Comparison of ENCODE assay signal across 8 cellular contexts in genomic region chr19:7831452-7831851, GRCh38. TPM values are rescaled to one million over a fixed set of nuclear protein-coding genes. Genes with fewer than 3 reads are reported as not detected.
A peak's percentile ranks its signal among the peaks of the same experiment; 100 is the strongest.
DNase-seq lines count a peak whose midpoint lies in the region; ATAC-seq and TF ChIP-seq lines count a peak whose summit lies in the region.

No MANE protein-coding gene starts in this region.

- TF ChIP-seq EP300 in tibial nerve (IDR thresholded peaks at IDR 0.05) = peak in 1 of 2 donors; percentile 15

- no peak for DNase-seq in activated naive CD4-positive, alpha-beta T cell treated with anti-CD3 and anti-CD28 coated beads for 36 hours
- no peak for DNase-seq in activated naive CD4-positive, alpha-beta T cell treated with anti-CD3 and anti-CD28 coated beads, Interleukin-2, amount 50 U/mL, for 16 hours
- peak; percentile 79 for DNase-seq in hepatic stellate cell (ENCODE audit: low spot score)
- no peak for DNase-seq in tibial nerve (ENCODE audit: low spot score in 2 of 2)
- no peak for DNase-seq in NCI-H2081 (lab: John Stamatoyannopoulos, UW)

- no peaks in the 10 kb centered on the region for H3K9me3 Mint-ChIP-seq in activated naive CD4-positive, alpha-beta T cell treated with anti-CD3 and anti-CD28 coated beads for 36 hours

- H3K27ac Mint-ChIP-seq in activated naive CD4-positive, alpha-beta T cell treated with anti-CD3 and anti-CD28 coated beads for 36 hours = no peak overlapping the region

- no peak for TF ChIP-seq POLR2A in tibial nerve (IDR thresholded peaks at IDR 0.05)

- CTCF ChIA-PET in activated naive CD4-positive, alpha-beta T cell treated with anti-CD3 and anti-CD28 coated beads for 36 hours (lab: Charles Lee) = interaction anchor here (0.6 to 1.6 kb wide), 5 partner anchors 38 to 490 kb away, joined by 3 to 5 read pairs (median 4); partner anchors contain the start of gene TRAPPC5

- H3K9me3 ChIP-seq in tibial nerve = no peaks in the 10 kb centered on the region

- peaks cover 18% of the 10 kb centered on the region for H3K4me1 Mint-ChIP-seq in activated naive CD4-positive, alpha-beta T cell treated with anti-CD3 and anti-CD28 coated beads for 36 hours (ENCODE audit: low read depth)

- H3K27me3 ChIP-seq in tibial nerve = no peaks in the 10 kb centered on the region

- no peaks in the 10 kb centered on the region for H3K36me3 Mint-ChIP-seq in activated naive CD4-positive, alpha-beta T cell treated with anti-CD3 and anti-CD28 coated beads for 36 hours (ENCODE audit: low read depth)

- H3K4me3 ChIP-seq in tibial nerve = no peak overlapping the region

- intact Hi-C loops in activated naive CD4-positive, alpha-beta T cell treated with anti-CD3 and anti-CD28 coated beads for 36 hours (cut with micrococcal nuclease) = no loop called here

- peaks cover 4% of the 10 kb centered on the region for H3K27me3 Mint-ChIP-seq in activated naive CD4-positive, alpha-beta T cell treated with anti-CD3 and anti-CD28 coated beads for 36 hours (ENCODE audit: low read depth)

- 0 out of 2 replicates have a peak, but pooled peaks have one; percentile 10 for TF ChIP-seq CTCF in VCaP (conservative IDR thresholded peaks at IDR 0.05)
- TF ChIP-seq CTCF in tibial nerve (IDR thresholded peaks at IDR 0.05) = peak in 4 of 5 experiments; percentile 13 to 20 (median 16)

- 35% methylated on average over 10 of the region's 10 CpGs for WGBS in tibial nerve, 2 donors

- H3K4me1 ChIP-seq in tibial nerve = peaks cover 0 to 42% (median 18%) of the 10 kb centered on the region in 4 donors

- no peaks in the 10 kb centered on the region for H3K36me3 ChIP-seq in tibial nerve

- peak overlapping the region; percentile 78 for H3K4me3 Mint-ChIP-seq in activated naive CD4-positive, alpha-beta T cell treated with anti-CD3 and anti-CD28 coated beads for 36 hours

- H3K27ac ChIP-seq in VCaP = no peak overlapping the region
- H3K27ac ChIP-seq in tibial nerve = peak overlapping the region; percentile 31 to 87 (median 51)

- no peak for ATAC-seq in GM18870 (IDR thresholded peaks at IDR 0.05; ENCODE audit: unreplicated experiment)
- no peak for ATAC-seq in HG03095 (IDR thresholded peaks at IDR 0.05; ENCODE audit: unreplicated experiment)

RNA-seq across cellular contexts. Expression of gene EVI5L, which starts 1.4 kb away (rescaled TPM):
- 1 to 10 TPM; 5.2 TPM for total RNA-seq in activated naive CD4-positive, alpha-beta T cell treated with anti-CD3 and anti-CD28 coated beads for 36 hours
- total RNA-seq in tibial nerve = 10 to 100 TPM; 14.4 to 30.3 (median 17.7) TPM

RNA-seq across cellular contexts. Expression of gene PRR36, which starts 42.7 kb away (rescaled TPM):
- under 1 TPM; 0.07 to 0.12 TPM for total RNA-seq in activated naive CD4-positive, alpha-beta T cell treated with anti-CD3 and anti-CD28 coated beads for 36 hours
- 1 to 10 TPM in 1 of 4 donors, not detected in 3; 2.5 TPM for total RNA-seq in tibial nerve

RNA-seq across cellular contexts. Expression of gene LRRC8E, which starts 56.9 kb away (rescaled TPM):
- not detected for total RNA-seq in activated naive CD4-positive, alpha-beta T cell treated with anti-CD3 and anti-CD28 coated beads for 36 hours
- total RNA-seq in tibial nerve = 1 to 10 TPM in 1 of 4 donors, under 1 TPM in 1, not detected in 2; 0.59 to 1.2 TPM
